Comparison of ENCODE assay signal across 20 cellular contexts in genomic region chr1:2183937-2184334, GRCh38. TPM values are rescaled to one million over a fixed set of nuclear protein-coding genes. Genes with fewer than 3 reads are reported as not detected.
DNase-seq lines count a peak whose midpoint lies in the region; ATAC-seq, FAIRE-seq and TF ChIP-seq lines count a peak whose summit lies in the region.
"Had no signal": no experiment of that assay in that cellular context is flagged by ENCODE, and none has a peak within 500 bp of the region (broad histone marks: within the 10 kb centered on the region; RNA-seq: fewer than 3 reads in every experiment).

No MANE protein-coding gene starts in this region.

- H3K9me3 ChIP-seq in HEK293 (ENCODE audit: control insufficient read depth, insufficient read depth, low read depth, low read length) (no peaks in the 10 kb centered on the region), T-helper 17 cell (ENCODE audit: control insufficient read depth, low read length, poor library complexity, severe bottlenecking) (no peaks in the 10 kb centered on the region), kidney (ENCODE audit: control insufficient read depth in 1 of 2, low read length in 2 of 2) (no peaks in the 10 kb centered on the region)
- H3K9me3 ChIP-seq: BE2C had no signal

- no peak for DNase-seq in T-helper 17 cell
- DNase-seq in cerebellar cortex (ENCODE audit: low spot score) = peak; percentile 88
- peak; percentile 69 for DNase-seq in kidney
- DNase-seq in HTR-8/SVneo (ENCODE audit: insufficient read length, low spot score) = no peak
- DNase-seq in NCI-H146 treated with DMSO at 0.1 percent for 48 hours (lab: John Stamatoyannopoulos, UW; ENCODE audit: unreplicated experiment) = no peak
- DNase-seq in NCI-H2081 (lab: John Stamatoyannopoulos, UW) = no peak
- DNase-seq in D341Med (ENCODE audit: low spot score) = no peak
- DNase-seq: ACHN; BE2C; CD4-positive, CD25-positive, alpha-beta regulatory T cell; CD8-positive, alpha-beta memory T cell; COR-L47; GDM1; H9 had no signal

- no peaks in the 10 kb centered on the region for H3K27me3 Mint-ChIP-seq in T-helper 17 cell
- H3K27me3 Mint-ChIP-seq: CD4-positive, CD25-positive, alpha-beta regulatory T cell; CD8-positive, alpha-beta memory T cell had no signal

- H3K27ac ChIP-seq in HEK293 (ENCODE audit: extremely low read depth, low read depth, low read length) = no peak overlapping the region
- H3K27ac ChIP-seq in kidney (ENCODE audit: low read depth in 2 of 2, low read length in 2 of 2) = no peak overlapping the region

- no peaks in the 10 kb centered on the region for H3K36me3 Mint-ChIP-seq in T-helper 17 cell (ENCODE audit: low read depth)

- H3K4me1 Mint-ChIP-seq in T-helper 17 cell = peaks cover 7% of the 10 kb centered on the region
- H3K4me1 Mint-ChIP-seq: CD4-positive, CD25-positive, alpha-beta regulatory T cell; CD8-positive, alpha-beta memory T cell had no signal

- intact Hi-C loops in kidney (cut with DNase I) = no loop called here

- FAIRE-seq in kidney (lab: Jason Lieb, UNC) = no peak
- FAIRE-seq in HTR-8/SVneo (lab: Jason Lieb, UNC) = no peak
- FAIRE-seq: A204.1, D721Med, GM12892, GM19239, H1 had no signal

- no peak overlapping the region for H3K4me3 ChIP-seq in HEK293 (ENCODE audit: low read depth, low read length)
- H3K4me3 ChIP-seq in kidney (ENCODE audit: low read length in 2 of 2) = no peak overlapping the region

- peak overlapping the region; percentile 60 for H3K27ac Mint-ChIP-seq in T-helper 17 cell

- H3K4me3 Mint-ChIP-seq in T-helper 17 cell = no peak overlapping the region
- H3K4me3 Mint-ChIP-seq: CD4-positive, CD25-positive, alpha-beta regulatory T cell; H9 had no signal

- no peak for ATAC-seq in T-helper 17 cell

- H3K36me3 ChIP-seq in HEK293 (ENCODE audit: control insufficient read depth in 2 of 2, insufficient read depth in 1 of 2, low read length in 2 of 2) = peaks cover 0 to 62% of the 10 kb centered on the region in 2 experiments; a peak in 2 of 3 replicates
- peaks cover 2 to 14% of the 10 kb centered on the region in 2 donors for H3K36me3 ChIP-seq in kidney (ENCODE audit: control insufficient read depth in 1 of 2, insufficient read depth in 2 of 2, low read length in 2 of 2)
- H3K36me3 ChIP-seq: BE2C had no signal

- TF ChIP-seq CTCF in HEK293 (tag by site-specific recombination; IDR thresholded peaks at IDR 0.05) (no peak), kidney (IDR thresholded peaks at IDR 0.05; ENCODE audit: borderline replicate concordance, extremely low read depth, insufficient read depth) (no peak)

- POLR2A ChIA-PET in HEK293 (lab: Yijun Ruan, JAX) = no interaction called here

- H3K4me1 ChIP-seq in HEK293 (ENCODE audit: control insufficient read depth, insufficient read depth, low read length) (no peaks in the 10 kb centered on the region), kidney (ENCODE audit: control insufficient read depth in 1 of 2, insufficient read depth in 1 of 2, low read depth in 1 of 2, low read length in 2 of 2) (peaks cover 0 to under 1% of the 10 kb centered on the region in 2 donors)
- H3K4me1 ChIP-seq: BE2C had no signal

- CTCF ChIA-PET in HEK293 (lab: Yijun Ruan, JAX) = interaction anchor here (0.9 kb wide), 1 partner anchor 10 kb away, joined by 7 read pairs; no protein-coding TSS in a partner anchor

- no peak overlapping the region for H3K9ac ChIP-seq in kidney (ENCODE audit: low read length in 2 of 2)

TF ChIP-seq in HEK293, 187 proteins besides CTCF, POLR2A, EP300 and RAD21:
- TF ChIP-seq ZNF169 (tag by site-specific recombination; IDR thresholded peaks at IDR 0.05) (no peak), ZNF600 (tag by site-specific recombination; IDR thresholded peaks at IDR 0.05) (0 out of 2 replicates have a peak, but pooled peaks have one; percentile 16), ZNF140 (tag by site-specific recombination; IDR thresholded peaks at IDR 0.05) (no peak), ZNF174 (tag by site-specific recombination; IDR thresholded peaks at IDR 0.05) (no peak)

RNA-seq across cellular contexts. Expression of gene FAAP20, which starts 10.6 kb away (rescaled TPM):
- total RNA-seq in T-helper 17 cell (10 to 100 TPM; 44.6 to 48.6 TPM), kidney (69.0 TPM)
- polyA plus RNA-seq in kidney (ENCODE audit: insufficient read depth, low read depth, low replicate concordance) = 109 TPM

RNA-seq across cellular contexts. Expression of gene SKI, which starts 44.2 kb away (rescaled TPM):
- total RNA-seq in T-helper 17 cell = 100 to 1,000 TPM; 183 to 215 TPM
- total RNA-seq in kidney = 78.6 TPM
- 9.2 TPM for polyA plus RNA-seq in kidney (ENCODE audit: insufficient read depth, low read depth, low replicate concordance)

Comparison
In these comparisons a context has a peak if more than half of its experiments do, and no peak if none do; other contexts are left out.
1. DNase-seq: peak in cerebellar cortex (single experiment) and kidney (single experiment); none in T-helper 17 cell (0 of 3), HTR-8/SVneo (single experiment), NCI-H146 treated with DMSO at 0.1 percent for 48 hours (single experiment), NCI-H2081 (0 of 2) and D341Med (single experiment).